In genomic region chr11:70397336-70397982, GRCh38 we compare ENCODE assay signal across 8 cellular contexts. TPM values are rescaled to one million over a fixed set of nuclear protein-coding genes. Genes with fewer than 3 reads are reported as not detected.
DNase-seq lines count a peak whose midpoint lies in the region; ATAC-seq and TF ChIP-seq lines count a peak whose summit lies in the region.

No MANE protein-coding gene starts in this region.

- H3K4me3 ChIP-seq in esophagus squamous epithelium, result peak overlapping the region; percentile 74 to 99 (median 87)

- H3K9me3 Mint-ChIP-seq in HFFc6, result no peaks in the 10 kb centered on the region

- H3K4me3 Mint-ChIP-seq in HFFc6 (peak overlapping the region; percentile 91), T-helper 17 cell (peak overlapping the region; percentile 91)

- 30 to 40% methylated on average over 17 to 18 of the region's 18 CpGs for WGBS in esophagus squamous epithelium, 2 donors

- peaks cover 26% of the 10 kb centered on the region for H3K36me3 Mint-ChIP-seq in HFFc6 (ENCODE audit: low read depth)
- H3K36me3 Mint-ChIP-seq in T-helper 17 cell (ENCODE audit: low read depth), result peaks cover 3% of the 10 kb centered on the region

- peaks cover 0 to 6% (median 0%) of the 10 kb centered on the region in 3 donors for H3K36me3 ChIP-seq in esophagus squamous epithelium

- H3K27me3 Mint-ChIP-seq in HFFc6 (ENCODE audit: insufficient read depth) (peaks cover 3% of the 10 kb centered on the region), T-helper 17 cell (peaks cover 50% of the 10 kb centered on the region)

- TF ChIP-seq CTCF in HFFc6 (IDR thresholded peaks at IDR 0.05), result no peak
- TF ChIP-seq CTCF in esophagus squamous epithelium (IDR thresholded peaks at IDR 0.05), result no peak
- TF ChIP-seq CTCF in omental fat pad (IDR thresholded peaks at IDR 0.05), result no peak

- H3K27ac Mint-ChIP-seq in HFFc6 (peak overlapping the region; percentile 81), T-helper 17 cell (no peak overlapping the region)

- intact Hi-C loops in esophagus squamous epithelium (cut with DNase I), result no loop called here

- H3K9me3 ChIP-seq in T-helper 17 cell (ENCODE audit: control insufficient read depth, low read length, poor library complexity, severe bottlenecking) (no peaks in the 10 kb centered on the region), esophagus squamous epithelium (no peaks in the 10 kb centered on the region)

- H3K4me1 ChIP-seq in esophagus squamous epithelium, result peaks cover 27 to 56% (median 32%) of the 10 kb centered on the region in 3 donors

- peak; percentile 10 for ATAC-seq in T-helper 17 cell
- peak; percentile 0 for ATAC-seq in omental fat pad (ENCODE audit: low FRiP score)
- no peak for ATAC-seq in HG03354 (IDR thresholded peaks at IDR 0.05; ENCODE audit: poor library complexity, severe bottlenecking, unreplicated experiment)

- DNase-seq in COLO668 (lab: John Stamatoyannopoulos, UW; ENCODE audit: unreplicated experiment), result peak; percentile 22
- DNase-seq in HFFc6, result no peak
- no peak for DNase-seq in T-helper 17 cell
- DNase-seq in esophagus squamous epithelium (lab: John Stamatoyannopoulos, UW), result no peak
- no peak for DNase-seq in omental fat pad (ENCODE audit: low spot score)
- no peak for DNase-seq in DMS79 (lab: John Stamatoyannopoulos, UW)
- DNase-seq in stimulated activated CD4-positive, alpha-beta T cell treated with anti-CD3 and anti-CD28 coated beads, Interleukin-4, amount 100 ng/mL, for 4 hours, result no peak

- H3K27me3 ChIP-seq in esophagus squamous epithelium, result peaks cover 0 to 3% (median 0%) of the 10 kb centered on the region in 4 donors

- H3K4me1 Mint-ChIP-seq in HFFc6 (ENCODE audit: low read depth) (peaks cover 30% of the 10 kb centered on the region), T-helper 17 cell (peaks cover 10% of the 10 kb centered on the region)

- peak overlapping the region; percentile 92 to 98 (median 96) for H3K27ac ChIP-seq in esophagus squamous epithelium

- TF ChIP-seq POLR2A in esophagus squamous epithelium (IDR thresholded peaks at IDR 0.05), result no peak

RNA-seq across cellular contexts. Expression of gene CTTN, which starts 0.9 kb away (rescaled TPM):
- 100 to 1,000 TPM; 365 to 411 (median 374) TPM for total RNA-seq in HFFc6 (2021; fragmentation: NEBNext Ultra II Directional; extraction: Animal tissue kit (Norgen Biotek cat#: 25700))
- total RNA-seq in T-helper 17 cell (10 to 100 TPM in 1 of 2 donors, 1 to 10 TPM in 1; 3.1 to 52.3 TPM), esophagus squamous epithelium (100 to 1,000 TPM; 244 to 444 (median 320) TPM), omental fat pad (100 to 1,000 TPM; 240 to 341 (median 294) TPM)

Comparison
In these comparisons a context has a peak if more than half of its experiments do, and no peak if none do; other contexts are left out.
1. RNA of gene CTTN, which starts 0.9 kb away (total RNA-seq): 244 to 444 TPM in esophagus squamous epithelium, 365 to 411 TPM in HFFc6 and 240 to 341 TPM in omental fat pad; 3.1 to 52.3 TPM in T-helper 17 cell; every median in the first group is over 4 times any median in the second.